In genomic region chrX:63754860-63755579, GRCh38 we compare ENCODE assay signal across 8 cellular contexts. TPM values are rescaled to one million over a fixed set of nuclear protein-coding genes. Genes with fewer than 3 reads are reported as not detected.
A peak's percentile ranks its signal among the peaks of the same experiment; 100 is the strongest.
DNase-seq lines count a peak whose midpoint lies in the region; ATAC-seq and TF ChIP-seq lines count a peak whose summit lies in the region.

No MANE protein-coding gene starts in this region.

- TF ChIP-seq CTCF in right atrium auricular region (IDR thresholded peaks at IDR 0.05) (no peak), prostate gland (IDR thresholded peaks at IDR 0.05) (no peak)

- TF ChIP-seq POLR2A in GM15510 (IDR thresholded peaks at IDR 0.05; ENCODE audit: borderline replicate concordance, extremely low read depth, insufficient read length) (peak; percentile 74), prostate gland (IDR thresholded peaks at IDR 0.05) (peak; percentile 78)

- H3K4me3 ChIP-seq in right atrium auricular region (peak overlapping the region; percentile 55 to 59), prostate gland (peak overlapping the region; percentile 50 to 53), urinary bladder (ENCODE audit: low read depth, low read length) (peak overlapping the region; percentile 60)

- intact Hi-C loops in prostate gland (cut with DNase I) = loop anchor here (10.0 kb wide), 2 partner anchors 190 to 450 kb away; partner anchors contain the start of gene AMER1

- H3K9me3 ChIP-seq in right atrium auricular region (no peaks in the 10 kb centered on the region), prostate gland (no peaks in the 10 kb centered on the region)

- under 1% methylated on average over 34 of the region's 44 CpGs for WGBS in prostate gland
- under 1% methylated on average over 44 of the region's 44 CpGs for WGBS in urinary bladder

- DNase-seq in NCI-H1694 treated with DMSO at 0.1 percent for 48 hours (lab: John Stamatoyannopoulos, UW) (peak; percentile 85), T-helper 2 cell (peak; percentile 60 to 97 (median 80)), anterior cingulate cortex (lab: John Stamatoyannopoulos, UW) (peak; percentile 33 to 95 (median 88)), right atrium auricular region (ENCODE audit: low spot score) (peak; percentile 93), prostate gland (ENCODE audit: low spot score) (peak; percentile 90)

- ATAC-seq in HG02884 (IDR thresholded peaks at IDR 0.05; ENCODE audit: unreplicated experiment) = peak; percentile 90

- H3K27me3 ChIP-seq in right atrium auricular region = no peaks in the 10 kb centered on the region
- no peaks in the 10 kb centered on the region for H3K27me3 ChIP-seq in prostate gland (replicated peaks; ENCODE audit: insufficient read depth)

- peak overlapping the region; percentile 91 to 92 for H3K27ac ChIP-seq in right atrium auricular region
- H3K27ac ChIP-seq in prostate gland = peak overlapping the region; percentile 89 to 92
- peak overlapping the region; percentile 96 for H3K27ac ChIP-seq in urinary bladder (ENCODE audit: low read depth)

- H3K36me3 ChIP-seq in right atrium auricular region (no peaks in the 10 kb centered on the region), prostate gland (no peaks in the 10 kb centered on the region), urinary bladder (ENCODE audit: insufficient read depth) (no peaks in the 10 kb centered on the region)

- H3K4me1 ChIP-seq in right atrium auricular region (peaks cover 0 to 5% of the 10 kb centered on the region in 2 donors), prostate gland (replicated peaks) (no peaks in the 10 kb centered on the region), urinary bladder (ENCODE audit: insufficient read depth) (no peaks in the 10 kb centered on the region)

RNA-seq across cellular contexts. Expression of gene ARHGEF9, which starts 30.0 kb away (rescaled TPM):
- total RNA-seq in right atrium auricular region = 100 to 1,000 TPM in 1 of 2 donors, 10 to 100 TPM in 1; 57.7 to 125 TPM
- 10 to 100 TPM; 18.5 to 21.6 TPM for total RNA-seq in prostate gland
- 26.6 TPM for total RNA-seq in urinary bladder
- 32.2 TPM for polyA plus RNA-seq in urinary bladder

Comparison
In these comparisons a context has a peak if more than half of its experiments do, and no peak if none do; other contexts are left out.
1. Peak in every context shown above with its lines: DNase-seq, ATAC-seq, H3K4me3 ChIP-seq and H3K27ac ChIP-seq.